8 cellular contexts compared by ENCODE assay signal in genomic region chr2:152174574-152174973, GRCh38. TPM values are rescaled to one million over a fixed set of nuclear protein-coding genes. Genes with fewer than 3 reads are reported as not detected.
DNase-seq lines count a peak whose midpoint lies in the region; ATAC-seq and TF ChIP-seq lines count a peak whose summit lies in the region.

No MANE protein-coding gene starts in this region.

- H3K4me1 ChIP-seq in ascending aorta (peaks cover 3 to 19% of the 10 kb centered on the region in 2 donors), right lobe of liver (peaks cover 0 to 20% (median 5%) of the 10 kb centered on the region in 4 donors), thyroid gland (peaks cover 18 to 26% of the 10 kb centered on the region in 2 donors)

- in situ Hi-C loops in G401 (cut with HindIII; ENCODE audit: low sequenced_read_pairs): no loop called here

- CTCF ChIA-PET in activated CD4-positive, alpha-beta T cell treated with anti-CD3 and anti-CD28 coated beads, Interleukin-2, amount 10 ng/mL, durations not matched to agents 7 days and 5 days (lab: Charles Lee): interaction anchor here (2.1 kb wide), 1 partner anchor 10 kb away, joined by 8 read pairs; no protein-coding TSS in a partner anchor

- WGBS in right lobe of liver (ENCODE audit: insufficient coverage, low coverage, low lambda C conversion rate, missing lambda C conversion rate): 11% methylated on average over 7 of the region's 7 CpGs
- 31 to 37% methylated on average over 7 of the region's 7 CpGs for WGBS in thyroid gland, 2 donors

- H3K27me3 ChIP-seq in ascending aorta (no peaks in the 10 kb centered on the region), right lobe of liver (no peaks in the 10 kb centered on the region), thyroid gland (no peaks in the 10 kb centered on the region)

- H3K27me3 Mint-ChIP-seq in activated CD4-positive, alpha-beta T cell treated with anti-CD3 and anti-CD28 coated beads, Interleukin-2, amount 10 ng/mL, durations not matched to agents 7 days and 5 days: no peaks in the 10 kb centered on the region

- POLR2A ChIA-PET in activated CD4-positive, alpha-beta T cell treated with anti-CD3 and anti-CD28 coated beads, Interleukin-2, amount 10 ng/mL, durations not matched to agents 7 days and 5 days (lab: Charles Lee): no interaction called here

- H3K4me3 ChIP-seq in ascending aorta (peak overlapping the region; percentile 75 to 99), right lobe of liver (peak overlapping the region; percentile 75 to 94 (median 90)), thyroid gland (replicated peaks in 1 of 3) (peak overlapping the region; percentile 2 to 93 (median 65))

- TF ChIP-seq CTCF in ascending aorta (IDR thresholded peaks at IDR 0.05): no peak
- no peak for TF ChIP-seq CTCF in right lobe of liver (IDR thresholded peaks at IDR 0.05)
- TF ChIP-seq CTCF in thyroid gland (IDR thresholded peaks at IDR 0.05): no peak

- no peak for ATAC-seq in right lobe of liver

- H3K36me3 Mint-ChIP-seq in activated CD4-positive, alpha-beta T cell treated with anti-CD3 and anti-CD28 coated beads, Interleukin-2, amount 10 ng/mL, durations not matched to agents 7 days and 5 days (ENCODE audit: low read depth): peaks cover 7% of the 10 kb centered on the region

- DNase-seq in activated CD4-positive, alpha-beta T cell treated with anti-CD3 and anti-CD28 coated beads, Interleukin-2, amount 10 ng/mL, durations not matched to agents 7 days and 5 days: no peak
- no peak for DNase-seq in activated CD4-positive, alpha-beta T cell treated with anti-CD3 and anti-CD28 coated beads, Interleukin-2, amount 50 U/mL, for 4 hours
- no peak for DNase-seq in ascending aorta (ENCODE audit: low spot score in 2 of 2)
- DNase-seq in right lobe of liver: no peak
- no peak for DNase-seq in thyroid gland
- DNase-seq in NCI-H1436 treated with DMSO at 0.1 percent for 48 hours (lab: John Stamatoyannopoulos, UW): no peak
- no peak for DNase-seq in G401 (ENCODE audit: low spot score)
- no peak for DNase-seq in NCI-H510A treated with DMSO at 0.1 percent for 48 hours (lab: John Stamatoyannopoulos, UW)

- H3K27ac ChIP-seq in ascending aorta (peak overlapping the region; percentile 92 to 99), right lobe of liver (peak overlapping the region; percentile 98 to 99 (median 99)), thyroid gland (peak overlapping the region in 2 of 3 donors; percentile 96 to 97)

- intact Hi-C loops in ascending aorta (cut with DNase I): loop anchor here (2.0 to 10.0 kb wide), 3 partner anchors 138 to 350 kb away; partner anchors contain the start of genes ARL5A and FMNL2
- intact Hi-C loops in right lobe of liver (cut with DNase I): no loop called here
- intact Hi-C loops in thyroid gland (cut with DNase I): loop anchor here (10.0 kb wide), 2 partner anchors 140 to 540 kb away; partner anchors contain the start of genes ARL6IP6 and PRPF40A

- peak overlapping the region; percentile 100 for H3K27ac Mint-ChIP-seq in activated CD4-positive, alpha-beta T cell treated with anti-CD3 and anti-CD28 coated beads, Interleukin-2, amount 10 ng/mL, durations not matched to agents 7 days and 5 days

- peak overlapping the region; percentile 97 for H3K4me3 Mint-ChIP-seq in activated CD4-positive, alpha-beta T cell treated with anti-CD3 and anti-CD28 coated beads, Interleukin-2, amount 10 ng/mL, durations not matched to agents 7 days and 5 days

- TF ChIP-seq POLR2A in right lobe of liver (IDR thresholded peaks at IDR 0.05) (no peak), thyroid gland (IDR thresholded peaks at IDR 0.05) (no peak)

- H3K36me3 ChIP-seq in ascending aorta (no peaks in the 10 kb centered on the region), right lobe of liver (no peaks in the 10 kb centered on the region), thyroid gland (no peaks in the 10 kb centered on the region)

- H3K9me3 Mint-ChIP-seq in activated CD4-positive, alpha-beta T cell treated with anti-CD3 and anti-CD28 coated beads, Interleukin-2, amount 10 ng/mL, durations not matched to agents 7 days and 5 days: no peaks in the 10 kb centered on the region

- H3K4me1 Mint-ChIP-seq in activated CD4-positive, alpha-beta T cell treated with anti-CD3 and anti-CD28 coated beads, Interleukin-2, amount 10 ng/mL, durations not matched to agents 7 days and 5 days: peaks cover 37% of the 10 kb centered on the region

- no peaks in the 10 kb centered on the region for H3K9me3 ChIP-seq in ascending aorta
- no peaks in the 10 kb centered on the region for H3K9me3 ChIP-seq in right lobe of liver
- H3K9me3 ChIP-seq in thyroid gland: no peaks in the 10 kb centered on the region

RNA-seq across cellular contexts. Expression of gene STAM2, which starts 1.0 kb away (rescaled TPM):
- 10 to 100 TPM; 16.5 to 20.1 TPM for total RNA-seq in activated CD4-positive, alpha-beta T cell treated with anti-CD3 and anti-CD28 coated beads, Interleukin-2, amount 10 ng/mL, durations not matched to agents 7 days and 5 days
- total RNA-seq in ascending aorta: 4.0 TPM
- 10 to 100 TPM; 12.1 to 18.6 (median 14.2) TPM for total RNA-seq in right lobe of liver
- total RNA-seq in thyroid gland: 10 to 100 TPM; 62.1 to 70.6 (median 63.4) TPM
- 12.6 and 17.1 TPM in 2 replicates for total RNA-seq in G401 (2014; rRNA removed; shearing (Covaris generic))

Comparison
In these comparisons a context has a peak if more than half of its experiments do, and no peak if none do; other contexts are left out.
1. intact Hi-C loops: an anchor here in ascending aorta (2.0 to 10.0 kb wide) and thyroid gland (10.0 kb wide); none called in right lobe of liver.